In genomic region chr7:154030476-154030875, GRCh38 we compare ENCODE assay signal across 3 cellular contexts. TPM values are rescaled to one million over a fixed set of nuclear protein-coding genes. Genes with fewer than 3 reads are reported as not detected.
"Had no signal": no experiment of that assay in that cellular context is flagged by ENCODE, and none has a peak within 500 bp of the region (broad histone marks: within the 10 kb centered on the region; RNA-seq: fewer than 3 reads in every experiment).

No MANE protein-coding gene starts in this region.

RNA-seq across cellular contexts. Expression of gene DPP6, which starts 21.7 kb away (rescaled TPM):
- total RNA-seq: GM23338, HT-29, IMR-90 had no signal
- polyA plus RNA-seq: GM23338, IMR-90 had no signal
